In genomic region chr5:107296572-107296971, GRCh38 we compare ENCODE assay signal across 19 cellular contexts.
DNase-seq lines count a peak whose midpoint lies in the region; ATAC-seq lines count a peak whose summit lies in the region.
"Had no signal": no experiment of that assay in that cellular context is flagged by ENCODE, and none has a peak within 500 bp of the region (broad histone marks: within the 10 kb centered on the region; RNA-seq: fewer than 3 reads in every experiment).

No MANE protein-coding gene starts in this region.

- ATAC-seq in GM21367 (IDR thresholded peaks at IDR 0.05; ENCODE audit: unreplicated experiment) (peak; percentile 35), HG02981 (IDR thresholded peaks at IDR 0.05; ENCODE audit: unreplicated experiment) (no peak)
- ATAC-seq in natural killer cell treated with Interleukin-12 subunit alpha and Interleukin-12 subunit beta and Interleukin-15 and Interleukin-18, amount 100 ng/mL, for 72 hours, result peak; percentile 55 to 60
- ATAC-seq: activated T-helper 17 cell treated with anti-CD3 and anti-CD28 coated beads, Interleukin-2, amount 50 U/mL, for 72 hours; HCT116; heart right ventricle had no signal

- H2AFZ ChIP-seq in neuronal stem cell (ENCODE audit: low read length), result no peak overlapping the region

- H3K9ac ChIP-seq in neuronal stem cell (ENCODE audit: low read depth, low read length, poor library complexity), result no peak overlapping the region

- H3K4me1 Mint-ChIP-seq in natural killer cell treated with Interleukin-12 subunit alpha and Interleukin-12 subunit beta and Interleukin-15 and Interleukin-18, amount 100 ng/mL, for 72 hours (ENCODE audit: low read depth in 2 of 2), result peaks cover 25 to 52% of the 10 kb centered on the region in 2 donors
- no peaks in the 10 kb centered on the region for H3K4me1 Mint-ChIP-seq in activated T-helper 1 cell treated with anti-CD3 and anti-CD28 coated beads, Interleukin-12 subunit alpha, Interleukin-12 subunit beta, Interleukin-2, Interleukin-4 antibody, amounts not matched to agents 30 ng/mL and 10 ng/mL and 1 ng/mL, durations not matched to agents 14 hours and 24 hours and 36 hours (ENCODE audit: low read depth)
- H3K4me1 Mint-ChIP-seq: activated T-helper 17 cell treated with anti-CD3 and anti-CD28 coated beads, Interleukin-2, amount 50 U/mL, for 72 hours had no signal

- H4K91ac ChIP-seq in neuronal stem cell (ENCODE audit: low read depth, low read length, poor library complexity), result no peak overlapping the region

- peak overlapping the region; percentile 1 to 22 for H3K27ac Mint-ChIP-seq in natural killer cell treated with Interleukin-12 subunit alpha and Interleukin-12 subunit beta and Interleukin-15 and Interleukin-18, amount 100 ng/mL, for 72 hours
- H3K27ac Mint-ChIP-seq in activated T-helper 1 cell treated with anti-CD3 and anti-CD28 coated beads, Interleukin-12 subunit alpha, Interleukin-12 subunit beta, Interleukin-2, Interleukin-4 antibody, amounts not matched to agents 30 ng/mL and 10 ng/mL and 1 ng/mL, durations not matched to agents 14 hours and 24 hours and 36 hours, result no peak overlapping the region
- H3K27ac Mint-ChIP-seq: activated naive CD8-positive, alpha-beta T cell treated with anti-CD3 and anti-CD28 coated beads, Interleukin-2, amount 10 ng/mL, durations not matched to agents 7 days and 5 days; activated T-helper 17 cell treated with anti-CD3 and anti-CD28 coated beads, Interleukin-2, amount 50 U/mL, for 72 hours had no signal

- H3K9me3 Mint-ChIP-seq in natural killer cell treated with Interleukin-12 subunit alpha and Interleukin-12 subunit beta and Interleukin-15 and Interleukin-18, amount 100 ng/mL, for 72 hours, result no peaks in the 10 kb centered on the region
- H3K9me3 Mint-ChIP-seq in activated T-helper 1 cell treated with anti-CD3 and anti-CD28 coated beads, Interleukin-12 subunit alpha, Interleukin-12 subunit beta, Interleukin-2, Interleukin-4 antibody, amounts not matched to agents 30 ng/mL and 10 ng/mL and 1 ng/mL, durations not matched to agents 14 hours and 24 hours and 36 hours, result peaks cover 4% of the 10 kb centered on the region

- H2BK15ac ChIP-seq in neuronal stem cell (ENCODE audit: low read length), result no peak overlapping the region

- H3K4ac ChIP-seq in neuronal stem cell (ENCODE audit: low read length), result no peak overlapping the region

- H3K18ac ChIP-seq in neuronal stem cell (ENCODE audit: low read length), result no peak overlapping the region

- H3K9me3 ChIP-seq in neuronal stem cell (replicated peaks in 1 of 2; ENCODE audit: control insufficient read depth in 2 of 2, insufficient read depth in 1 of 2, low read depth in 1 of 2, low read length in 2 of 2), result no peaks in the 10 kb centered on the region
- H3K9me3 ChIP-seq: heart right ventricle, spleen, upper lobe of left lung had no signal

- no peak overlapping the region for H2AK5ac ChIP-seq in neuronal stem cell (ENCODE audit: low read depth, low read length)

- H3K4me3 Mint-ChIP-seq in natural killer cell treated with Interleukin-12 subunit alpha and Interleukin-12 subunit beta and Interleukin-15 and Interleukin-18, amount 100 ng/mL, for 72 hours, result peak overlapping the region; percentile 69
- H3K4me3 Mint-ChIP-seq in activated T-helper 1 cell treated with anti-CD3 and anti-CD28 coated beads, Interleukin-12 subunit alpha, Interleukin-12 subunit beta, Interleukin-2, Interleukin-4 antibody, amounts not matched to agents 30 ng/mL and 10 ng/mL and 1 ng/mL, durations not matched to agents 14 hours and 24 hours and 36 hours, result no peak overlapping the region
- H3K4me3 Mint-ChIP-seq: activated naive CD8-positive, alpha-beta T cell treated with anti-CD3 and anti-CD28 coated beads, Interleukin-2, amount 10 ng/mL, durations not matched to agents 7 days and 5 days; activated T-helper 17 cell treated with anti-CD3 and anti-CD28 coated beads, Interleukin-2, amount 50 U/mL, for 72 hours had no signal

- H3K27me3 ChIP-seq in neuronal stem cell (ENCODE audit: control insufficient read depth in 3 of 3, insufficient read depth in 3 of 3, low read depth in 1 of 3, low read length in 3 of 3), result no peaks in the 10 kb centered on the region
- H3K27me3 ChIP-seq: heart right ventricle, spleen, upper lobe of left lung had no signal

- DNase-seq in NCI-H146 (lab: John Stamatoyannopoulos, UW) (peak; percentile 3), NCI-H146 treated with DMSO at 0.1 percent for 48 hours (lab: John Stamatoyannopoulos, UW; ENCODE audit: unreplicated experiment) (no peak), MV-4-11 (lab: John Stamatoyannopoulos, UW) (peak; percentile 42), neuronal stem cell (ENCODE audit: low spot score) (no peak)
- DNase-seq in natural killer cell treated with Interleukin-12 subunit alpha and Interleukin-12 subunit beta and Interleukin-15 and Interleukin-18, amount 100 ng/mL, for 72 hours (ENCODE audit: low spot score), result no peak
- no peak for DNase-seq in activated T-helper 1 cell treated with anti-CD3 and anti-CD28 coated beads, Interleukin-12 subunit alpha, Interleukin-12 subunit beta, Interleukin-2, Interleukin-4 antibody, amounts not matched to agents 30 ng/mL and 10 ng/mL and 1 ng/mL, durations not matched to agents 14 hours and 24 hours and 36 hours (ENCODE audit: low spot score)
- DNase-seq: activated naive CD8-positive, alpha-beta T cell treated with anti-CD3 and anti-CD28 coated beads, Interleukin-2, amount 10 ng/mL, durations not matched to agents 7 days and 5 days; DMS 273 treated with DMSO at 0.1 percent for 48 hours; heart right ventricle; NCI-H2171; NCI-H774; spleen; stimulated activated CD4-positive, alpha-beta T cell treated with anti-CD3 and anti-CD28 coated beads, Interleukin-4, amount 100 ng/mL, for 4 hours; T1000; upper lobe of left lung had no signal

- no peak overlapping the region for H4K8ac ChIP-seq in neuronal stem cell (ENCODE audit: low read depth, low read length)

- no peaks in the 10 kb centered on the region for H3K27me3 Mint-ChIP-seq in natural killer cell treated with Interleukin-12 subunit alpha and Interleukin-12 subunit beta and Interleukin-15 and Interleukin-18, amount 100 ng/mL, for 72 hours
- peaks cover 9% of the 10 kb centered on the region for H3K27me3 Mint-ChIP-seq in activated T-helper 1 cell treated with anti-CD3 and anti-CD28 coated beads, Interleukin-12 subunit alpha, Interleukin-12 subunit beta, Interleukin-2, Interleukin-4 antibody, amounts not matched to agents 30 ng/mL and 10 ng/mL and 1 ng/mL, durations not matched to agents 14 hours and 24 hours and 36 hours (ENCODE audit: insufficient read depth)

- H3K36me3 Mint-ChIP-seq in natural killer cell treated with Interleukin-12 subunit alpha and Interleukin-12 subunit beta and Interleukin-15 and Interleukin-18, amount 100 ng/mL, for 72 hours, result no peaks in the 10 kb centered on the region
- H3K36me3 Mint-ChIP-seq in activated T-helper 1 cell treated with anti-CD3 and anti-CD28 coated beads, Interleukin-12 subunit alpha, Interleukin-12 subunit beta, Interleukin-2, Interleukin-4 antibody, amounts not matched to agents 30 ng/mL and 10 ng/mL and 1 ng/mL, durations not matched to agents 14 hours and 24 hours and 36 hours (ENCODE audit: low read depth), result no peaks in the 10 kb centered on the region
- H3K36me3 Mint-ChIP-seq: activated naive CD8-positive, alpha-beta T cell treated with anti-CD3 and anti-CD28 coated beads, Interleukin-2, amount 10 ng/mL, durations not matched to agents 7 days and 5 days had no signal

- no peaks in the 10 kb centered on the region for H3K36me3 ChIP-seq in neuronal stem cell (replicated peaks in 1 of 2; ENCODE audit: control insufficient read depth in 2 of 2, insufficient read depth in 2 of 2, low read length in 2 of 2)
- H3K36me3 ChIP-seq: heart right ventricle, spleen, upper lobe of left lung had no signal

- no peak overlapping the region for H2BK5ac ChIP-seq in neuronal stem cell (ENCODE audit: low read length)

- H3K27ac ChIP-seq in neuronal stem cell (replicated peaks; ENCODE audit: low read length), result no peak overlapping the region
- H3K27ac ChIP-seq: heart right ventricle, spleen, upper lobe of left lung had no signal

- no peak overlapping the region for H3K23ac ChIP-seq in neuronal stem cell (ENCODE audit: low read depth, low read length, poor library complexity)

- H2BK12ac ChIP-seq in neuronal stem cell (ENCODE audit: low read length), result no peak overlapping the region

- H3K4me3 ChIP-seq in neuronal stem cell (ENCODE audit: low read length in 2 of 2), result no peak overlapping the region
- H3K4me3 ChIP-seq: heart right ventricle, spleen, upper lobe of left lung had no signal

- whole genome bisulfite sequencing in neuronal stem cell (ENCODE audit: extremely low coverage in 2 of 2, insufficient read length in 2 of 2, insufficient replicate concordance in 1 of 2), 2 donors, result no CpG with 5 or more reads among the region's 2 CpGs

- H3K4me1 ChIP-seq in neuronal stem cell (ENCODE audit: control insufficient read depth in 2 of 2, insufficient read depth in 1 of 2, low read depth in 1 of 2, low read length in 2 of 2), result peaks cover 0 to 4% of the 10 kb centered on the region in 2 donors

- H2BK120ac ChIP-seq in neuronal stem cell (ENCODE audit: low read depth, low read length), result no peak overlapping the region

- no peaks in the 10 kb centered on the region for H3K79me1 ChIP-seq in neuronal stem cell (ENCODE audit: low read depth, low read length)

- intact Hi-C loops in activated T-helper 1 cell treated with anti-CD3 and anti-CD28 coated beads, Interleukin-12 subunit alpha, Interleukin-12 subunit beta, Interleukin-2, Interleukin-4 antibody, amounts not matched to agents 30 ng/mL and 10 ng/mL and 1 ng/mL, durations not matched to agents 14 hours and 24 hours and 36 hours (cut with micrococcal nuclease), result no loop called here

- no peak overlapping the region for H3K14ac ChIP-seq in neuronal stem cell (ENCODE audit: low read length)

- no peak overlapping the region for H3K4me2 ChIP-seq in neuronal stem cell (ENCODE audit: insufficient read depth, low read length, poor library complexity, severe bottlenecking)

Comparison
In these comparisons a context has a peak if more than half of its experiments do, and no peak if none do; other contexts are left out.
1. DNase-seq: peak in NCI-H146 (single experiment) and MV-4-11 (single experiment); none in NCI-H146 treated with DMSO at 0.1 percent for 48 hours (single experiment), natural killer cell treated with Interleukin-12 subunit alpha and Interleukin-12 subunit beta and Interleukin-15 and Interleukin-18, amount 100 ng/mL, for 72 hours (single experiment), neuronal stem cell (single experiment) and activated T-helper 1 cell treated with anti-CD3 and anti-CD28 coated beads, Interleukin-12 subunit alpha, Interleukin-12 subunit beta, Interleukin-2, Interleukin-4 antibody, amounts not matched to agents 30 ng/mL and 10 ng/mL and 1 ng/mL, durations not matched to agents 14 hours and 24 hours and 36 hours (single experiment).